In the genomic region with DNA sequence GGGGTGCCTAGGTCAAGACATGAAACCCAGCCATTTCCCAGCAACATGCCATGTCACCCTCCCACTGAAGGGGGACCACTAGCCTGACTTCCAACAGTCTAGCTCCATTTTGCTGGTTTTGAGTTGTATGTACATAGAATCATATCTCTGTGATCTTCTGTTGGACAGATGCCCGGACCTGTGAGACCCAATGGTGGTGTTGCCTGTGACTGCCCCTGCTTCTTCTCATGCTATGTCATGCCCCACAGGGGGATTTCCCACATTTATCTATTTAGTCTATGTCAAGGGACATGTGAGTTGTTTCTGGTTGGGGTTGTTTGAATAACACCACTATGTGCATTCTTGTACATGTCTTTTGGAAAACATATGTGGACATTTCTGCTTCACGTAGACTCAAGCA, we compare ENCODE assay signal across 16 cellular contexts.
DNase-seq lines count a peak whose midpoint lies in the region; ATAC-seq, FAIRE-seq and TF ChIP-seq lines count a peak whose summit lies in the region.
"Had no signal": no experiment of that assay in that cellular context is flagged by ENCODE, and none has a peak within 500 bp of the region (broad histone marks: within the 10 kb centered on the region; RNA-seq: fewer than 3 reads in every experiment).

No MANE protein-coding gene starts in this region.

- TF ChIP-seq POLR2A in GM12878 (IDR thresholded peaks at IDR 0.05; ENCODE audit: low read depth, low read length) (no peak), GM18505 (IDR thresholded peaks at IDR 0.05; ENCODE audit: borderline replicate concordance, extremely low read depth, insufficient read depth, insufficient read length) (no peak)

- no peaks in the 10 kb centered on the region for H3K79me2 ChIP-seq in SK-N-SH (ENCODE audit: insufficient read depth)
- H3K79me2 ChIP-seq in GM12878 (ENCODE audit: control insufficient read depth, insufficient read depth, low read length) = no peaks in the 10 kb centered on the region
- H3K79me2 ChIP-seq in osteoblast (ENCODE audit: insufficient read depth, low read length) = no peaks in the 10 kb centered on the region

- H3K36me3 ChIP-seq in SK-N-SH (replicated peaks in 1 of 2; ENCODE audit: control insufficient read depth in 1 of 2, insufficient read depth in 2 of 2, low read length in 1 of 2) (no peaks in the 10 kb centered on the region), GM12878 (ENCODE audit: control insufficient read depth in 2 of 2, insufficient read depth in 2 of 2, low read length in 1 of 2) (no peaks in the 10 kb centered on the region), osteoblast (ENCODE audit: insufficient read depth, low read length) (no peaks in the 10 kb centered on the region)

- WGBS in SK-N-SH (ENCODE audit: low lambda C conversion rate) = 33% methylated on average over 2 of the region's 2 CpGs
- 23% methylated on average over 2 of the region's 2 CpGs for WGBS in GM12878 (ENCODE audit: insufficient coverage, insufficient replicate concordance, low lambda C conversion rate, missing lambda C conversion rate)

- H3K4me1 ChIP-seq in SK-N-SH (ENCODE audit: control insufficient read depth in 1 of 2, insufficient read depth in 2 of 2, low read depth in 1 of 2, low read length in 1 of 2) (peaks cover 0 to 12% of the 10 kb centered on the region in 2 experiments; a peak in 1 of 4 replicates), GM12878 (ENCODE audit: control insufficient read depth, insufficient read depth, low read length) (no peaks in the 10 kb centered on the region), osteoblast (ENCODE audit: insufficient read depth, low read length) (no peaks in the 10 kb centered on the region)

- TF ChIP-seq CTCF in SK-N-SH (IDR thresholded peaks at IDR 0.05) (no peak), GM12878 (IDR thresholded peaks at IDR 0.05 in 2 of 3, conservative IDR thresholded peaks at IDR 0.05 in 1 of 3; ENCODE audit: control insufficient read depth in 2 of 3, extremely low read depth in 1 of 3, insufficient read depth in 1 of 3, low read depth in 3 of 3, low read length in 3 of 3) (no peak), osteoblast (IDR thresholded peaks at IDR 0.05; ENCODE audit: extremely low read depth, low read depth, low read length) (no peak)

- intact Hi-C loops in GM12878 (cut with micrococcal nuclease; ENCODE audit: unreplicated experiment) = no loop called here

- H2AFZ ChIP-seq in SK-N-SH (ENCODE audit: low read depth) (no peak overlapping the region), GM12878 (ENCODE audit: control insufficient read depth, low read depth, low read length) (no peak overlapping the region), osteoblast (ENCODE audit: low read length) (no peak overlapping the region)

- ATAC-seq in SK-N-SH treated with all-trans-retinoic acid at 6 μM for 48 hours (no peak), GM12878 (peak; percentile 50), GM18505 (IDR thresholded peaks at IDR 0.05; ENCODE audit: unreplicated experiment) (no peak)

- POLR2A ChIA-PET in SK-N-SH (lab: Yijun Ruan, JAX) = no interaction called here
- POLR2A ChIA-PET in GM12878 (lab: Charles Lee) = no interaction called here

- SMC1A ChIA-PET in GM12878 (lab: Charles Lee; ENCODE audit: uncharacterized antibody, unreplicated experiment) = interaction anchor here (1.1 kb wide), 1 partner anchor 724 kb away, joined by 3 read pairs; no protein-coding TSS in a partner anchor

- H3K27me3 ChIP-seq in SK-N-SH (ENCODE audit: insufficient read depth) (peaks cover 8% of the 10 kb centered on the region; the same call in 1 of the 2 replicates), GM12878 (replicated peaks in 1 of 2; ENCODE audit: control insufficient read depth in 2 of 2, insufficient read depth in 2 of 2, low read length in 1 of 2) (no peaks in the 10 kb centered on the region), osteoblast (ENCODE audit: insufficient read depth, low read length) (peaks cover 10% of the 10 kb centered on the region)

- no peak for TF ChIP-seq RAD21 in SK-N-SH (IDR thresholded peaks at IDR 0.05; ENCODE audit: low read length)
- no peak for TF ChIP-seq RAD21 in GM12878 (IDR thresholded peaks at IDR 0.05; ENCODE audit: insufficient read depth, low read depth, low read length)

- H3F3A ChIP-seq in SK-N-SH (replicated peaks; ENCODE audit: insufficient read depth) = no peaks in the 10 kb centered on the region

- RAD21 ChIA-PET in GM12878 (lab: Charles Lee; ENCODE audit: unreplicated experiment) = no interaction called here

- no peak overlapping the region for H3K4me2 ChIP-seq in SK-N-SH
- no peak overlapping the region for H3K4me2 ChIP-seq in GM12878 (ENCODE audit: control insufficient read depth, insufficient read depth)
- H3K4me2 ChIP-seq in osteoblast (ENCODE audit: insufficient read depth, low read length) = no peak overlapping the region

- peak; percentile 70 for DNase-seq in SK-N-SH
- peak; percentile 28 for DNase-seq in Daoy (ENCODE audit: low read depth)
- DNase-seq in GM12878 (ENCODE audit: low read depth, low spot score) = no peak
- peak; percentile 66 for DNase-seq in osteoblast (ENCODE audit: insufficient read length, low spot score, missing footprints)
- DNase-seq in NCI-H146 treated with DMSO at 0.1 percent for 48 hours (lab: John Stamatoyannopoulos, UW; ENCODE audit: unreplicated experiment) = no peak
- DNase-seq: ACHN; C1 segment of cervical spinal cord; Calu3; CD4-positive, alpha-beta T cell; DMS 273 treated with DMSO at 0.1 percent for 48 hours; GOT3; H9 had no signal

- FAIRE-seq in GM12878 (lab: Jason Lieb, UNC) = no peak
- FAIRE-seq: GM12892, GM19239 had no signal

- CTCF ChIA-PET in SK-N-SH (lab: Yijun Ruan, JAX) = interaction anchor here (1.0 to 3.0 kb wide), 3 partner anchors 68 to 796 kb away, joined by 4 to 16 read pairs (median 9); no protein-coding TSS in a partner anchor
- CTCF ChIA-PET in GM12878 (lab: Yijun Ruan, JAX) = interaction anchor here (0.7 kb wide), 2 partner anchors 953 to 1205 kb away, joined by 3 read pairs; no protein-coding TSS in a partner anchor

- H3K9ac ChIP-seq in SK-N-SH = no peak overlapping the region
- H3K9ac ChIP-seq in GM12878 (ENCODE audit: control insufficient read depth, insufficient read depth, low read length) = no peak overlapping the region

- no peaks in the 10 kb centered on the region for H3K9me3 ChIP-seq in SK-N-SH
- H3K9me3 ChIP-seq in GM12878 (replicated peaks; ENCODE audit: control insufficient read depth, insufficient read depth, low read length) = no peaks in the 10 kb centered on the region
- no peaks in the 10 kb centered on the region for H3K9me3 ChIP-seq in osteoblast (ENCODE audit: low read depth, low read length)

- H4K20me1 ChIP-seq in SK-N-SH (ENCODE audit: insufficient read depth) = no peaks in the 10 kb centered on the region
- no peaks in the 10 kb centered on the region for H4K20me1 ChIP-seq in GM12878 (ENCODE audit: control insufficient read depth, insufficient read depth)
- H4K20me1 ChIP-seq in osteoblast (ENCODE audit: insufficient read depth, low read length) = no peaks in the 10 kb centered on the region

- H3K27ac ChIP-seq in SK-N-SH (ENCODE audit: low read depth in 2 of 2, low read length in 1 of 2) (no peak overlapping the region), GM12878 (ENCODE audit: control insufficient read depth, insufficient read depth) (no peak overlapping the region), osteoblast (ENCODE audit: low read depth, low read length) (no peak overlapping the region)

- no peaks in the 10 kb centered on the region for H3K9me2 ChIP-seq in SK-N-SH

- no peak for TF ChIP-seq EP300 in SK-N-SH (IDR thresholded peaks at IDR 0.05; ENCODE audit: borderline replicate concordance in 1 of 2, low read depth in 1 of 2, low read length in 1 of 2)
- no peak for TF ChIP-seq EP300 in GM12878 (IDR thresholded peaks at IDR 0.05; ENCODE audit: borderline replicate concordance in 1 of 2, control insufficient read depth in 1 of 2, low read depth in 2 of 2, low read length in 2 of 2)

- in situ Hi-C loops in GM12878 (cut with MboI) = no loop called here

- H3K4me3 ChIP-seq in SK-N-SH (ENCODE audit: low read depth in 2 of 2, low read length in 1 of 2) = no peak overlapping the region
- H3K4me3 ChIP-seq in GM12878 = no peak overlapping the region
- no peak overlapping the region for H3K4me3 ChIP-seq in osteoblast (ENCODE audit: insufficient read depth, low read length)

- no TSS peak for BruUV-seq in GM12878 (replicated peaks; lab: Mats Ljungman, UMichigan)

TF ChIP-seq in SK-N-SH, 30 proteins besides CTCF, POLR2A, EP300 and RAD21:
- TF ChIP-seq NFIC (IDR thresholded peaks at IDR 0.05; ENCODE audit: borderline replicate concordance) (no peak), GATA2 (CRISPR knock-in tag; IDR thresholded peaks at IDR 0.05) (peak; percentile 63), FOXM1 (IDR thresholded peaks at IDR 0.05; ENCODE audit: low read depth) (no peak), TAF1 (IDR thresholded peaks at IDR 0.05; ENCODE audit: borderline replicate concordance, low read depth, low read length) (no peak)

TF ChIP-seq in SK-N-SH treated with all-trans-retinoic acid at 6 μM for 48 hours, 23 proteins besides CTCF, POLR2A, EP300 and RAD21:
- TF ChIP-seq ZNF565 (CRISPR knock-in tag; conservative IDR thresholded peaks at IDR 0.05; ENCODE audit: low read depth) = no peak
- TF ChIP-seq SNAI2 (CRISPR knock-in tag; IDR thresholded peaks at IDR 0.05) = no peak
- TF ChIP-seq TCF4 (CRISPR knock-in tag; IDR thresholded peaks at IDR 0.05; ENCODE audit: borderline replicate concordance) = no peak
- no peak for TF ChIP-seq ARNTL (CRISPR knock-in tag; IDR thresholded peaks at IDR 0.05; ENCODE audit: borderline replicate concordance, low read depth)
- TF ChIP-seq PPARA (CRISPR knock-in tag; IDR thresholded peaks at IDR 0.05; ENCODE audit: borderline replicate concordance) = no peak
- TF ChIP-seq ZNF70 (CRISPR knock-in tag; IDR thresholded peaks at IDR 0.05) = no peak
- TF ChIP-seq OSR1 (CRISPR knock-in tag; IDR thresholded peaks at IDR 0.05) = no peak
- no peak for TF ChIP-seq ZC3H10 (CRISPR knock-in tag; IDR thresholded peaks at IDR 0.05)
- no peak for TF ChIP-seq GLIS3 (CRISPR knock-in tag; IDR thresholded peaks at IDR 0.05)

TF ChIP-seq in GM12878, 131 proteins besides CTCF, POLR2A, EP300 and RAD21 (continues in another document):
- TF ChIP-seq SMAD1 (IDR thresholded peaks at IDR 0.05; ENCODE audit: low read depth, partially characterized antibody) (no peak), YBX1 (IDR thresholded peaks at IDR 0.05) (no peak), IKZF2 (IDR thresholded peaks at IDR 0.05) (no peak)
- TF ChIP-seq, protein P1, sequence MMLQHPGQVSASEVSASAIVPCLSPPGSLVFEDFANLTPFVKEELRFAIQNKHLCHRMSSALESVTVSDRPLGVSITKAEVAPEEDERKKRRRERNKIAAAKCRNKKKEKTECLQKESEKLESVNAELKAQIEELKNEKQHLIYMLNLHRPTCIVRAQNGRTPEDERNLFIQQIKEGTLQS (IDR thresholded peaks at IDR 0.05; ENCODE audit: borderline replicate concordance, extremely low read depth, low read depth, low read length) = no peak

Comparison
In these comparisons a context has a peak if more than half of its experiments do, and no peak if none do; other contexts are left out.
1. DNase-seq: peak in SK-N-SH (single experiment), Daoy (single experiment) and osteoblast (single experiment); none in GM12878 (single experiment) and NCI-H146 treated with DMSO at 0.1 percent for 48 hours (single experiment).